Comparison of ENCODE assay signal across 1 cellular context in the genomic region with DNA sequence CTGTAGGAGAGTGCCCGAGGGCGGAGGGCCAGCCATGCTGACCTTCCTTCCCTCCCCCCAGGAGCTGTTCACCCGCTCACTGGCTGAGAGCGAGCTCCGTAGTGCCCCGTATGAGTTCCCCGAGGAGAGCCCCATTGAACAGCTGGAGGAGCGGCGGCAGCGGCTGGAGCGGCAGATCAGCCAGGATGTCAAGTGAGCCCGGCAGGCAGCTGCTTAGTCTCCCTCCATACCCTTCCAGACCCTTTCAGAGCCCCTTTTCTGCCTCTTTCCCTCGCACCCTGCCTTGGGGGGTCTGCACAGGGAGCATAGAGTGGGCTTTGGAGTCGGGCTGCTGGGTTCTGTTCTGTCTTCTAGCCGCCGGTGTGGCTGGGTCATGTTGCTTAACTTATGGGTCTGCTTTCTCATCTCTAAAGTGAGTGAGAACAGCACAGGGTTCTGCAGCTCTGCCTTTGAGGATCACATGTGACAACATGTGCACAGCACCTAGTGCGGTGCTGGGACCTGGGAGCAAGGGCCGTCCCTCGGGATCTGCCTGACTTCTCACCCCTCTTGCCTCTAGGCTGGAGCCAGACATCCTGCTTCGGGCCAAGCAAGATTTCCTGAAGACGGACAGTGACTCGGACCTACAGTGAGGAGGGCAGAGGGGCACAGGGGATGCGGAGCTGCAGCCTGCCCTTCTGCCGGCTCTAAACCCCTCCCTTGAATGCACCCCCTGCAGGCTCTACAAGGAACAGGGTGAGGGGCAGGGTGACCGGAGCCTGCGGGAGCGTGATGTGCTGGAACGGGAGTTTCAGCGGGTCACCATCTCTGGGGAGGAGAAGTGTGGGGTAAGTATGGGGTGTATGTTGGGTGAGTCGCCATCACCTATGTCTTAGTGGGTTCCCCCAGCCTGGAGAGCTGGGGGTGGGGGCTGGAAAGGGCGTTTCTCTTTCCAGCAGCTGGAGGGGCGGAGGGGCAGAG.
TF ChIP-seq lines count a peak whose summit lies in the region.

No MANE protein-coding gene starts in this region.

TF ChIP-seq in IMR-90, 13 proteins besides CTCF, POLR2A, EP300 and RAD21:
- TF ChIP-seq, protein P1, sequence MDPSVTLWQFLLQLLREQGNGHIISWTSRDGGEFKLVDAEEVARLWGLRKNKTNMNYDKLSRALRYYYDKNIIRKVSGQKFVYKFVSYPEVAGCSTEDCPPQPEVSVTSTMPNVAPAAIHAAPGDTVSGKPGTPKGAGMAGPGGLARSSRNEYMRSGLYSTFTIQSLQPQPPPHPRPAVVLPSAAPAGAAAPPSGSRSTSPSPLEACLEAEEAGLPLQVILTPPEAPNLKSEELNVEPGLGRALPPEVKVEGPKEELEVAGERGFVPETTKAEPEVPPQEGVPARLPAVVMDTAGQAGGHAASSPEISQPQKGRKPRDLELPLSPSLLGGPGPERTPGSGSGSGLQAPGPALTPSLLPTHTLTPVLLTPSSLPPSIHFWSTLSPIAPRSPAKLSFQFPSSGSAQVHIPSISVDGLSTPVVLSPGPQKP (IDR thresholded peaks at IDR 0.05; ENCODE audit: borderline replicate concordance, low read depth, low read length) = no peak
- TF ChIP-seq NFE2L2 (IDR thresholded peaks at IDR 0.05; ENCODE audit: low read depth, low read length) (no peak), CHD1 (IDR thresholded peaks at IDR 0.05; ENCODE audit: low read depth, low read length) (no peak), MAFK (IDR thresholded peaks at IDR 0.05; ENCODE audit: low read depth, low read length) (no peak), CEBPB (IDR thresholded peaks at IDR 0.05; ENCODE audit: low read depth, low read length) (no peak), USF2 (IDR thresholded peaks at IDR 0.05; ENCODE audit: low read depth, low read length) (no peak), BHLHE40 (IDR thresholded peaks at IDR 0.05; ENCODE audit: low read depth, low read length) (no peak), RCOR1 (IDR thresholded peaks at IDR 0.05; ENCODE audit: insufficient replicate concordance, low read length) (no peak), MAZ (IDR thresholded peaks at IDR 0.05; ENCODE audit: borderline replicate concordance, low read depth, low read length) (no peak), MXI1 (IDR thresholded peaks at IDR 0.05; ENCODE audit: borderline replicate concordance, low read depth, low read length) (no peak), RFX5 (IDR thresholded peaks at IDR 0.05; ENCODE audit: low read depth, low read length) (no peak), FOS (IDR thresholded peaks at IDR 0.05; ENCODE audit: low read depth, low read length) (no peak), SMC3 (IDR thresholded peaks at IDR 0.05; ENCODE audit: low read depth, low read length) (no peak)
